In genomic region chr10:8374334-8374733, GRCh38 we compare ENCODE assay signal across 1 cellular context.
TF ChIP-seq lines count a peak whose summit lies in the region.

No MANE protein-coding gene starts in this region.

TF ChIP-seq in SK-N-SH treated with all-trans-retinoic acid at 6 μM for 48 hours, 23 proteins besides CTCF, POLR2A, EP300 and RAD21 (continued from another document):
- TF ChIP-seq BACH2 (CRISPR knock-in tag; IDR thresholded peaks at IDR 0.05; ENCODE audit: borderline replicate concordance) (no peak), TCF4 (CRISPR knock-in tag; IDR thresholded peaks at IDR 0.05; ENCODE audit: borderline replicate concordance) (no peak), ZNF8 (CRISPR knock-in tag; IDR thresholded peaks at IDR 0.05) (no peak)
TF ChIP-seq in SK-N-SH treated with all-trans-retinoic acid at 6 μM for 48 hours: peak in this region for 0.
